In the genomic region with DNA sequence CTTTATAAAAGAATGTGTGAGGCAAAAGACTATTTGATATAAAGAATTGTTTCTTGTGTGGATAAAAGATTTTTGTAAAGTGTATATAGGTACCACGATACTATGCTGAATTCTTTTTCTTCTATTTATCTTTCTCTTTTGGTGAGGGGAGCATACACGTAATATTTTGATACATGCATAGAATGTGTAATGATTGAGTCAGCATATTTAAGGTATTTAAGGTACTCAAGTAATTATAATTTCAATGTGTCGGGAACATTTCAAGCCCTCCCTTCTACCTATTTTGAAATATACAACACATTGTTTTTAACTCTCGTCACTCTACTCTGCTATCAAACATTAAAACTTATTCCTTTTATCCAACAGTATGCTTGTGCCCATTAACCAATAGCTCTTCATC, we compare ENCODE assay signal across 34 cellular contexts.
"Had no signal": no experiment of that assay in that cellular context is flagged by ENCODE, and none has a peak within 500 bp of the region (broad histone marks: within the 10 kb centered on the region; RNA-seq: fewer than 3 reads in every experiment).

No MANE protein-coding gene starts in this region.

- FAIRE-seq: astrocyte, colon, TTC549 had no signal

- H3K27ac ChIP-seq: adrenal gland, body of pancreas, brain microvascular endothelial cell, breast epithelium, VCaP had no signal

- H3K4me1 ChIP-seq: adrenal gland, body of pancreas, breast epithelium had no signal

- H3K36me3 ChIP-seq: adrenal gland, brain microvascular endothelial cell, breast epithelium had no signal

- H3K27me3 ChIP-seq: adrenal gland, body of pancreas, brain microvascular endothelial cell, breast epithelium had no signal

- ATAC-seq: activated CD8-positive, alpha-beta T cell treated with anti-CD3 and anti-CD28 coated beads for 36 hours; activated naive CD4-positive, alpha-beta T cell treated with anti-CD3 and anti-CD28 coated beads, Interleukin-2, amount 50 U/mL, for 72 hours; activated T-cell treated with anti-CD3 and anti-CD28 coated beads, Interleukin-2, amount 50 U/mL, for 4 hours; activated T-cell treated with anti-CD3 and anti-CD28 coated beads, Interleukin-2, amount 50 U/mL, for 72 hours; activated T-helper 17 cell treated with anti-CD3 and anti-CD28 coated beads, Interleukin-2, amount 50 U/mL, for 72 hours; body of pancreas had no signal

- DNase-seq: activated B cell treated with CpG ODN at 0.5 μM for 24 hours; activated CD4-positive, alpha-beta memory T cell treated with anti-CD3 and anti-CD28 coated beads for 36 hours; activated CD4-positive, alpha-beta T cell treated with anti-CD3 and anti-CD28 coated beads for 4 hours; activated CD4-positive, alpha-beta T cell treated with anti-CD3 and anti-CD28 coated beads, Interleukin-2, amount 10 ng/mL, durations not matched to agents 24 days and 14 days; activated CD4-positive, alpha-beta T cell treated with anti-CD3 and anti-CD28 coated beads, Interleukin-2, amount 50 U/mL, for 1 hour; activated CD4-positive, alpha-beta T cell treated with anti-CD3 and anti-CD28 coated beads, Interleukin-2, amount 50 U/mL, for 4 hours; activated CD4-positive, CD25-positive, alpha-beta regulatory T cell treated with anti-CD3 and anti-CD28 coated beads, Interleukin-2, amount 50 U/mL, for 72 hours; activated CD8-positive, alpha-beta memory T cell treated with anti-CD3 and anti-CD28 coated beads, Interleukin-2, amount 50 U/mL, for 4 hours; activated CD8-positive, alpha-beta T cell treated with anti-CD3 and anti-CD28 coated beads for 36 hours; activated effector memory CD4-positive, alpha-beta T cell treated with anti-CD3 and anti-CD28 coated beads, Interleukin-2, amount 50 U/mL, for 16 hours; activated gamma-delta T cell treated with Interleukin-2 at 50 U/mL for 16 hours; activated naive CD4-positive, alpha-beta T cell; activated naive CD4-positive, alpha-beta T cell treated with anti-CD3 and anti-CD28 coated beads for 36 hours; activated naive CD4-positive, alpha-beta T cell treated with anti-CD3 and anti-CD28 coated beads, Interleukin-2, amount 50 U/mL, for 16 hours; activated naive CD8-positive, alpha-beta T cell treated with anti-CD3 and anti-CD28 coated beads for 36 hours; activated T-cell treated with anti-CD3 and anti-CD28 coated beads for 4 hours; activated T-cell treated with anti-CD3 and anti-CD28 coated beads, Interleukin-2, amount 50 U/mL, for 1 hour; activated T-cell treated with anti-CD3 and anti-CD28 coated beads, Interleukin-2, amount 50 U/mL, for 4 hours; activated T-cell treated with anti-CD3 and anti-CD28 coated beads, Interleukin-2, amount 50 U/mL, for 72 hours; adrenal gland; amniotic stem cell; aorta; body of pancreas; brain microvascular endothelial cell; central memory CD4-positive, alpha-beta T cell; T-helper 2 cell; T-helper 9 cell had no signal

- H3K9me3 ChIP-seq: adrenal gland, body of pancreas had no signal

- H3K4me3 ChIP-seq: adrenal gland, body of pancreas, breast epithelium had no signal
